1 cellular context compared by ENCODE assay signal in genomic region chr16:35776-36305, GRCh38.
TF ChIP-seq lines count a peak whose summit lies in the region.

No MANE protein-coding gene starts in this region.

TF ChIP-seq in GM12878, 131 proteins besides CTCF, POLR2A, EP300 and RAD21:
- TF ChIP-seq SMAD1 (IDR thresholded peaks at IDR 0.05; ENCODE audit: low read depth, partially characterized antibody) (no peak), E2F4 (IDR thresholded peaks at IDR 0.05; ENCODE audit: low read depth, low read length) (no peak), NR2C2 (IDR thresholded peaks at IDR 0.05; ENCODE audit: borderline replicate concordance, control insufficient read depth, insufficient read length, low read depth) (no peak), EGR1 (IDR thresholded peaks at IDR 0.05; ENCODE audit: borderline replicate concordance in 1 of 2, low read depth in 2 of 2, low read length in 2 of 2) (no peak), MTA2 (IDR thresholded peaks at IDR 0.05; ENCODE audit: low read depth) (no peak), DPF2 (IDR thresholded peaks at IDR 0.05) (no peak), RUNX3 (IDR thresholded peaks at IDR 0.05; ENCODE audit: low read length) (no peak), RB1 (IDR thresholded peaks at IDR 0.05; ENCODE audit: borderline replicate concordance) (no peak)
